In the genomic region with DNA sequence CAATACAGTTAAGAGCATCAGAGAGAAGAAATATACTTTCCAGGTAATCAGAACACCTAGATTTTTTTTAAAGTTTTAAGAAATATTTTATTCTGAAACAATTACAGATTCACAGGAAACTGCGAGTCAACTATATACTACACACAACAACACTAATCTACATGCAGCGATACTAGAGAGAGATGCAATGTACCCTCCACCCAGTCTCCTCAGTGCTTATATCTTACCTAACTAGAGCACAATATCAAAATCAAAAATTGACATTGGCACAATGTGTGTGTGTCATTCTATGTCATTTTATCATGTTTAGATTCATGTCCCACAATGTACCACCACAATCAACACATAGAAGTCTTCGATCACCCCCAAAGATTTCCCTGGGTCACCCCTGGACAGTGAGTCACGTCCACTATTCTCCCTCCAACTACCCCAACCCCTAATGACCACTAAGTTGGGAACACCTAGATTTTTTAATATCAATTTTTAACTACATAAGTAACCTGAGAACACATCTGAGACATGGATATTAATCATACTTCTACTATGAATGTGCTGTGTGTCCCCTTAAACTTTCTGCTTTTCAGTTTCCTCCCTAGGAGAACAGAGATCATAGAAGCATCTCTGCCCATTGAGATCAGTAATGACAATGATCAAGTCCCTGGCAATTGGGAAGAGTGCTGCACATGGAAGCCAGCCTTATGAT, we compare ENCODE assay signal across 10 cellular contexts.
DNase-seq lines count a peak whose midpoint lies in the region; ATAC-seq and TF ChIP-seq lines count a peak whose summit lies in the region.
"Had no signal": no experiment of that assay in that cellular context is flagged by ENCODE, and none has a peak within 500 bp of the region (broad histone marks: within the 10 kb centered on the region; RNA-seq: fewer than 3 reads in every experiment).

No MANE protein-coding gene starts in this region.

- no peak for TF ChIP-seq CTCF in coronary artery (IDR thresholded peaks at IDR 0.05)
- no peak for TF ChIP-seq CTCF in tibial artery (IDR thresholded peaks at IDR 0.05)

- no peaks in the 10 kb centered on the region for H3K27me3 Mint-ChIP-seq in activated T-cell treated with anti-CD3 and anti-CD28 coated beads, Interleukin-2, amount 50 U/mL, for 4 hours (ENCODE audit: low read depth)

- no peaks in the 10 kb centered on the region for H3K9me3 Mint-ChIP-seq in activated T-cell treated with anti-CD3 and anti-CD28 coated beads, Interleukin-2, amount 50 U/mL, for 4 hours

- H3K4me1 Mint-ChIP-seq in activated T-cell treated with anti-CD3 and anti-CD28 coated beads, Interleukin-2, amount 50 U/mL, for 4 hours (ENCODE audit: low read depth): peaks cover 53% of the 10 kb centered on the region

- H3K27ac ChIP-seq in coronary artery: peak overlapping the region; percentile 52 to 67
- peak overlapping the region; percentile 58 to 71 for H3K27ac ChIP-seq in tibial artery
- H3K27ac ChIP-seq: body of pancreas had no signal

- peaks cover 0 to 57% (median 31%) of the 10 kb centered on the region in 4 donors for H3K4me1 ChIP-seq in tibial artery
- H3K4me1 ChIP-seq: body of pancreas had no signal

- no peak for DNase-seq in activated T-cell treated with anti-CD3 and anti-CD28 coated beads, Interleukin-2, amount 50 U/mL, for 4 hours
- no peak for DNase-seq in activated T-cell treated with anti-CD3 and anti-CD28 coated beads for 4 hours
- DNase-seq in coronary artery (ENCODE audit: low spot score): no peak
- no peak for DNase-seq in tibial artery
- DNase-seq in NK-92 treated with Interleukin-12 subunit alpha and Interleukin-12 subunit beta, amount 100 ng/mL, for 24 hours (lab: John Stamatoyannopoulos, UW): no peak
- DNase-seq in activated effector memory CD4-positive, alpha-beta T cell treated with anti-CD3 and anti-CD28 coated beads, Interleukin-2, amount 50 U/mL, for 16 hours: no peak
- no peak for DNase-seq in epidermal melanocyte (ENCODE audit: insufficient read length, low spot score)
- DNase-seq: body of pancreas, NCI-H524 treated with DMSO at 0.1 percent for 48 hours had no signal

- no peak overlapping the region for H3K4me3 ChIP-seq in coronary artery
- no peak overlapping the region for H3K4me3 ChIP-seq in tibial artery
- H3K4me3 ChIP-seq: body of pancreas had no signal

- ATAC-seq in activated T-cell treated with anti-CD3 and anti-CD28 coated beads, Interleukin-2, amount 50 U/mL, for 4 hours: peak; percentile 51 to 61
- ATAC-seq in HG03342 (IDR thresholded peaks at IDR 0.05; ENCODE audit: unreplicated experiment): peak; percentile 14
- ATAC-seq: body of pancreas had no signal

- H3K9me3 ChIP-seq in tibial artery: no peaks in the 10 kb centered on the region
- H3K9me3 ChIP-seq: body of pancreas had no signal

- intact Hi-C loops in tibial artery (cut with DNase I; ENCODE audit: low total_unique reads): loop anchor here (5.0 kb wide), 1 partner anchor 207 kb away; the partner anchor contains the start of gene CCDC146

- H3K27me3 ChIP-seq in tibial artery: no peaks in the 10 kb centered on the region
- H3K27me3 ChIP-seq: body of pancreas had no signal

- peaks cover 2% of the 10 kb centered on the region for H3K36me3 Mint-ChIP-seq in activated T-cell treated with anti-CD3 and anti-CD28 coated beads, Interleukin-2, amount 50 U/mL, for 4 hours (ENCODE audit: insufficient read depth)

- peak overlapping the region; percentile 40 for H3K4me3 Mint-ChIP-seq in activated T-cell treated with anti-CD3 and anti-CD28 coated beads, Interleukin-2, amount 50 U/mL, for 4 hours

- H3K36me3 ChIP-seq in tibial artery: no peaks in the 10 kb centered on the region
